1 cellular context compared by ENCODE assay signal in the genomic region with DNA sequence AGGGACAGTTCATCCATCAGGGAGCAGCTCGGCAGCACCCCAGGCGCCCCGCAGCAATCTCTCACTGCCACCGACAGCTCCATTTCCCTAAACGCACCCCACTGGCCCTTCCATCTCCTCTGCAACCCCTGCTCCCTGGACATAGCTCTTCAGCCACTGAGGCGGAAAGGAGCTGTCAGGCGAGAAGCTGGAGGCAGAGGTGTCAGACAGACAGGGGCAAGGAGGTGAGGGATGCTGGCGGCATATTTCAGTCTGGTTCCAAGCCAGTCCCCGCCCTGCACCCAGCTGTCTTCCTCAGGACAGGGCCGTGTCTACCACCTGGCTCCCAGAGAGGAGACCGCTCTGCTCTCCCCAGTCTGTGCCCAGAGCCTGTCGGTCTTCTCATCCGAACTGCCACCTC.
TF ChIP-seq lines count a peak whose summit lies in the region.

No MANE protein-coding gene starts in this region.

TF ChIP-seq in K562, 482 proteins besides CTCF, POLR2A, EP300 and RAD21:
- TF ChIP-seq BRD4 (IDR thresholded peaks at IDR 0.05) (no peak), POLR2G (IDR thresholded peaks at IDR 0.05; ENCODE audit: low read depth, low read length) (peak; percentile 28; the same call in 1 of the 2 replicates), TARDBP (IDR thresholded peaks at IDR 0.05) (no peak), ZNF347 (CRISPR knock-in tag; IDR thresholded peaks at IDR 0.05; ENCODE audit: low read depth) (no peak), RBFOX2 (IDR thresholded peaks at IDR 0.05; ENCODE audit: low read depth, low read length) (peak; percentile 22; the same call in 1 of the 2 replicates), ZKSCAN1 (IDR thresholded peaks at IDR 0.05; ENCODE audit: low read depth, low read length) (no peak)
